Comparison of ENCODE assay signal across 23 cellular contexts in genomic region chr15:74253276-74253921, GRCh38. TPM values are rescaled to one million over a fixed set of nuclear protein-coding genes. Genes with fewer than 3 reads are reported as not detected.
DNase-seq lines count a peak whose midpoint lies in the region; ATAC-seq, FAIRE-seq and TF ChIP-seq lines count a peak whose summit lies in the region.
"Had no signal": no experiment of that assay in that cellular context is flagged by ENCODE, and none has a peak within 500 bp of the region (broad histone marks: within the 10 kb centered on the region; RNA-seq: fewer than 3 reads in every experiment).

No MANE protein-coding gene starts in this region.

- H3K27ac Mint-ChIP-seq in neural crest cell (ENCODE audit: unreplicated experiment) = peak overlapping the region; percentile 69
- H3K27ac Mint-ChIP-seq: activated CD4-positive, alpha-beta T cell treated with anti-CD3 and anti-CD28 coated beads, Interleukin-2, amount 10 ng/mL, durations not matched to agents 7 days and 5 days; stimulated activated naive CD8-positive, alpha-beta T cell treated with anti-CD3 and anti-CD28 coated beads, Interleukin-15, Interleukin-2, amounts not matched to agents 100 ng/mL and 50 ng/mL, for 24 hours; T-cell had no signal

- no peaks in the 10 kb centered on the region for H3K9me3 Mint-ChIP-seq in neural crest cell
- H3K9me3 Mint-ChIP-seq: activated CD4-positive, alpha-beta T cell treated with anti-CD3 and anti-CD28 coated beads, Interleukin-2, amount 10 ng/mL, durations not matched to agents 7 days and 5 days; stimulated activated naive CD8-positive, alpha-beta T cell treated with anti-CD3 and anti-CD28 coated beads, Interleukin-15, Interleukin-2, amounts not matched to agents 100 ng/mL and 50 ng/mL, for 24 hours; T-cell had no signal

- H3K4me3 Mint-ChIP-seq in neural crest cell = peak overlapping the region; percentile 12
- H3K4me3 Mint-ChIP-seq: activated CD4-positive, alpha-beta T cell treated with anti-CD3 and anti-CD28 coated beads, Interleukin-2, amount 10 ng/mL, durations not matched to agents 7 days and 5 days; stimulated activated naive CD8-positive, alpha-beta T cell treated with anti-CD3 and anti-CD28 coated beads, Interleukin-15, Interleukin-2, amounts not matched to agents 100 ng/mL and 50 ng/mL, for 24 hours; T-cell had no signal

- no peaks in the 10 kb centered on the region for H4K20me1 ChIP-seq in HCT116 (ENCODE audit: insufficient read depth)

- TF ChIP-seq CTCF in HCT116 (IDR thresholded peaks at IDR 0.05 in 2 of 3, conservative IDR thresholded peaks at IDR 0.05 in 1 of 3; ENCODE audit: borderline replicate concordance in 1 of 3, insufficient read depth in 1 of 3, low read depth in 2 of 3, low read length in 2 of 3) (no peak), bronchial epithelial cell (IDR thresholded peaks at IDR 0.05; ENCODE audit: insufficient read depth, low read length, severe bottlenecking) (no peak), neural crest cell (conservative IDR thresholded peaks at IDR 0.05) (no peak)

- peaks cover 2 to 20% of the 10 kb centered on the region in 2 experiments; a peak in 2 of 4 replicates for H3K4me1 ChIP-seq in HCT116 (ENCODE audit: control insufficient read depth in 1 of 2, insufficient read depth in 2 of 2, low read length in 2 of 2)
- H3K4me1 ChIP-seq: Caco-2, parathyroid adenoma, tibial nerve had no signal

- RAD21 ChIA-PET in HCT116 (lab: Charles Lee; ENCODE audit: low non-redundant PET in 1 of 2, low total read pairs in 2 of 2, uncharacterized antibody in 2 of 2, unreplicated experiment in 2 of 2) = no interaction called here

- CTCF ChIA-PET in HCT116 (lab: Charles Lee) = interaction anchor here (0.6 kb wide), 1 partner anchor 42 kb away, joined by 3 read pairs; no protein-coding TSS in a partner anchor

- no peak overlapping the region for H3K27ac ChIP-seq in HCT116 (ENCODE audit: low read depth, low read length)
- H3K27ac ChIP-seq: parathyroid adenoma, tibial nerve had no signal

- TF ChIP-seq RAD21 in HCT116 (IDR thresholded peaks at IDR 0.05; ENCODE audit: low read depth) = no peak

- intact Hi-C loops in HCT116 (cut with micrococcal nuclease) = no loop called here

- no peaks in the 10 kb centered on the region for H3K36me3 ChIP-seq in HCT116 (ENCODE audit: control insufficient read depth in 1 of 2, insufficient read depth in 2 of 2, low read length in 2 of 2)
- no peaks in the 10 kb centered on the region for H3K36me3 ChIP-seq in bronchial epithelial cell (ENCODE audit: control insufficient read depth, insufficient read depth, low read length)
- H3K36me3 ChIP-seq: adrenal gland, tibial nerve had no signal

- FAIRE-seq in bronchial epithelial cell (lab: Jason Lieb, UNC) = no peak

- H3K9ac ChIP-seq in HCT116 (ENCODE audit: low read length) = no peak overlapping the region
- H3K9ac ChIP-seq: parathyroid adenoma had no signal

- no peaks in the 10 kb centered on the region for H3K9me3 ChIP-seq in HCT116 (ENCODE audit: control insufficient read depth in 1 of 2, insufficient read depth in 1 of 2, low read depth in 1 of 2, low read length in 2 of 2)
- H3K9me3 ChIP-seq: adrenal gland, Caco-2, tibial nerve had no signal

- H3K4me1 Mint-ChIP-seq in neural crest cell = peaks cover 40% of the 10 kb centered on the region
- H3K4me1 Mint-ChIP-seq: activated CD4-positive, alpha-beta T cell treated with anti-CD3 and anti-CD28 coated beads, Interleukin-2, amount 10 ng/mL, durations not matched to agents 7 days and 5 days; T-cell had no signal

- BruUV-seq in HCT116 (replicated peaks; lab: Mats Ljungman, UMichigan) = no TSS peak

- H3K27me3 ChIP-seq in HCT116 (ENCODE audit: insufficient read depth, low read length) (peaks cover 13% of the 10 kb centered on the region; the same call in 1 of the 2 replicates), bronchial epithelial cell (ENCODE audit: control insufficient read depth, insufficient read depth, low read length) (peaks cover 10% of the 10 kb centered on the region)
- H3K27me3 ChIP-seq: adrenal gland, tibial nerve had no signal

- H3K27me3 Mint-ChIP-seq in neural crest cell (ENCODE audit: low read depth) = no peaks in the 10 kb centered on the region
- H3K27me3 Mint-ChIP-seq: stimulated activated naive CD8-positive, alpha-beta T cell treated with anti-CD3 and anti-CD28 coated beads, Interleukin-15, Interleukin-2, amounts not matched to agents 100 ng/mL and 50 ng/mL, for 24 hours had no signal

- H3K36me3 Mint-ChIP-seq in neural crest cell (ENCODE audit: low read depth) = no peaks in the 10 kb centered on the region
- H3K36me3 Mint-ChIP-seq: T-cell had no signal

- no peak overlapping the region for H3K4me2 ChIP-seq in HCT116 (ENCODE audit: low read length)

- ATAC-seq in HCT116 (peak; percentile 50), HG03135 (IDR thresholded peaks at IDR 0.05; ENCODE audit: unreplicated experiment) (no peak), HG03460 (IDR thresholded peaks at IDR 0.05; ENCODE audit: unreplicated experiment) (no peak)
- ATAC-seq: esophagus mucosa, left ventricle myocardium superior, T-cell had no signal

- H3K9me2 ChIP-seq in HCT116 (ENCODE audit: insufficient read depth) = no peaks in the 10 kb centered on the region

- POLR2A ChIA-PET in HCT116 (lab: Charles Lee) = no interaction called here

- TF ChIP-seq POLR2A in HCT116 (IDR thresholded peaks at IDR 0.05; ENCODE audit: borderline replicate concordance, extremely low read depth, insufficient read depth, insufficient read length) = no peak

- no peaks in the 10 kb centered on the region for H3K79me2 ChIP-seq in HCT116 (ENCODE audit: insufficient read depth, low read length)
- H3K79me2 ChIP-seq: parathyroid adenoma had no signal

- no peak overlapping the region for H2AFZ ChIP-seq in HCT116 (ENCODE audit: low read depth, low read length, poor library complexity, severe bottlenecking)
- H2AFZ ChIP-seq: parathyroid adenoma had no signal

- no peak for DNase-seq in HCT116 (ENCODE audit: low read depth, low spot score)
- peak; percentile 39 for DNase-seq in NCI-H82 treated with DMSO at 0.1 percent for 48 hours (lab: John Stamatoyannopoulos, UW; ENCODE audit: unreplicated experiment)
- peak; percentile 13 for DNase-seq in bronchial epithelial cell (ENCODE audit: low read depth)
- DNase-seq in neural crest cell (ENCODE audit: low read depth, low spot score) = peak; percentile 16
- DNase-seq in A172 (ENCODE audit: low spot score) = no peak
- DNase-seq: activated CD4-positive, alpha-beta T cell treated with anti-CD3 and anti-CD28 coated beads, Interleukin-2, amount 10 ng/mL, durations not matched to agents 7 days and 5 days; activated CD8-positive, alpha-beta memory T cell treated with anti-CD3 and anti-CD28 coated beads, Interleukin-2, amount 50 U/mL, for 48 hours; activated effector memory CD4-positive, alpha-beta T cell treated with anti-CD3 and anti-CD28 coated beads, Interleukin-2, amount 50 U/mL, for 16 hours; adrenal gland; Caco-2; caudate nucleus; GOT3; left ventricle myocardium superior; NCI-H1694; NCI-H345; Right ventricle myocardium superior; T-cell had no signal

- H3K4me3 ChIP-seq in HCT116 (replicated peaks in 1 of 2; ENCODE audit: low read depth in 1 of 2, low read length in 2 of 2) (no peak overlapping the region), bronchial epithelial cell (ENCODE audit: low read depth, low read length) (no peak overlapping the region)
- H3K4me3 ChIP-seq: adrenal gland, tibial nerve had no signal

TF ChIP-seq in HCT116, 20 proteins besides CTCF, POLR2A, EP300 and RAD21:
- TF ChIP-seq ELF1 (IDR thresholded peaks at IDR 0.05; ENCODE audit: borderline replicate concordance, low read depth) (no peak), SIN3A (IDR thresholded peaks at IDR 0.05; ENCODE audit: low read depth) (no peak), YY1 (IDR thresholded peaks at IDR 0.05; ENCODE audit: extremely low read depth, insufficient replicate concordance, low read depth, low read length) (no peak), REST (IDR thresholded peaks at IDR 0.05; ENCODE audit: low read depth) (no peak), TCF7L2 (IDR thresholded peaks at IDR 0.05; ENCODE audit: borderline replicate concordance, extremely low read depth, insufficient read depth, insufficient read length) (no peak), EZH2 (IDR thresholded peaks at IDR 0.05) (no peak)

RNA-seq across cellular contexts. Expression of gene CCDC33, which starts 17.3 kb away (rescaled TPM):
- total RNA-seq in HCT116 (2021; ENCODE audit: unreplicated experiment) = 0.15 TPM
- polyA plus RNA-seq in HCT116 (2012) = 0.09 and 0.21 TPM in 2 replicates
- total RNA-seq in bronchial epithelial cell = not detected in 2 replicates
- 15.1 and 15.6 TPM in 2 replicates for total RNA-seq in neural crest cell
- 0.24 TPM in 1 of 2 replicates, not detected in the other for total RNA-seq in A172 (2014; rRNA removed; shearing (Covaris generic))
- total RNA-seq: activated CD4-positive, alpha-beta T cell treated with anti-CD3 and anti-CD28 coated beads, Interleukin-2, amount 10 ng/mL, durations not matched to agents 7 days and 5 days; Caco-2; left ventricle myocardium superior; Right ventricle myocardium superior; T-cell; tibial nerve had no signal

RNA-seq across cellular contexts. Expression of gene STRA6, which starts 50.8 kb away (rescaled TPM):
- total RNA-seq in HCT116 (2021; ENCODE audit: unreplicated experiment) (0.54 TPM), bronchial epithelial cell (0.26 TPM in 2 replicates), neural crest cell (138 and 146 TPM in 2 replicates)
- 0.46 and 0.59 TPM in 2 replicates for polyA plus RNA-seq in HCT116 (2012)
- total RNA-seq in A172 (2014; rRNA removed; shearing (Covaris generic)) = 2.0 and 3.0 TPM in 2 replicates
- total RNA-seq: activated CD4-positive, alpha-beta T cell treated with anti-CD3 and anti-CD28 coated beads, Interleukin-2, amount 10 ng/mL, durations not matched to agents 7 days and 5 days; left ventricle myocardium superior; Right ventricle myocardium superior; T-cell had no signal

Comparison
In these comparisons a context has a peak if more than half of its experiments do, and no peak if none do; other contexts are left out.
1. DNase-seq: peak in NCI-H82 treated with DMSO at 0.1 percent for 48 hours (single experiment), bronchial epithelial cell (single experiment) and neural crest cell (single experiment); none in HCT116 (single experiment) and A172 (single experiment).
2. RNA of gene CCDC33, which starts 17.3 kb away (total RNA-seq): 15.1 to 15.6 TPM in neural crest cell; 0.15 TPM in HCT116 (single experiment), not detected in bronchial epithelial cell and 0.24 TPM in A172; every median in the first group is over 10 times any median in the second.
3. RNA of gene STRA6, which starts 50.8 kb away (total RNA-seq): 138 to 146 TPM in neural crest cell; 2.0 to 3.0 TPM in A172, 0.54 TPM in HCT116 (single experiment) and 0.26 TPM in bronchial epithelial cell; every median in the first group is over 10 times any median in the second.